Comparison of ENCODE assay signal across 9 cellular contexts in genomic region chr1:109912873-109913272, GRCh38. TPM values are rescaled to one million over a fixed set of nuclear protein-coding genes. Genes with fewer than 3 reads are reported as not detected.
DNase-seq lines count a peak whose midpoint lies in the region; ATAC-seq and TF ChIP-seq lines count a peak whose summit lies in the region.
"Had no signal": no experiment of that assay in that cellular context is flagged by ENCODE, and none has a peak within 500 bp of the region (broad histone marks: within the 10 kb centered on the region; RNA-seq: fewer than 3 reads in every experiment).

No MANE protein-coding gene starts in this region.

- no peak for ATAC-seq in activated CD8-positive, alpha-beta T cell treated with anti-CD3 and anti-CD28 coated beads, Interleukin-2, amount 10 ng/mL, durations not matched to agents 7 days and 5 days

- H3K27me3 ChIP-seq in CD4-positive, alpha-beta memory T cell (ENCODE audit: insufficient read depth, low read length): no peaks in the 10 kb centered on the region

- CTCF ChIA-PET in CD4-positive, alpha-beta memory T cell (lab: Charles Lee; ENCODE audit: partially characterized antibody): interaction anchor here (6.3 to 8.9 kb wide), 2 partner anchors 121 to 136 kb away, joined by 20 to 64 read pairs; no protein-coding TSS in a partner anchor
- CTCF ChIA-PET in activated CD8-positive, alpha-beta T cell treated with anti-CD3 and anti-CD28 coated beads, Interleukin-2, amount 10 ng/mL, durations not matched to agents 7 days and 5 days (lab: Charles Lee): interaction anchor here (2.1 to 4.4 kb wide), 4 partner anchors 71 to 136 kb away, joined by 7 to 26 read pairs (median 13); partner anchors contain the start of gene AHCYL1

- peak overlapping the region in 1 of 2 donors; percentile 61 for H3K4me3 ChIP-seq in CD4-positive, alpha-beta memory T cell (ENCODE audit: low read length in 2 of 2)
- peak overlapping the region; percentile 92 for H3K4me3 ChIP-seq in fibroblast of mammary gland (ENCODE audit: control insufficient read depth, low read depth, low read length)

- H3K36me3 Mint-ChIP-seq in CD4-positive, alpha-beta memory T cell: peaks cover 10 to 37% of the 10 kb centered on the region in 2 donors
- H3K36me3 Mint-ChIP-seq in activated CD8-positive, alpha-beta T cell treated with anti-CD3 and anti-CD28 coated beads, Interleukin-2, amount 10 ng/mL, durations not matched to agents 7 days and 5 days (ENCODE audit: low read depth): peaks cover 53% of the 10 kb centered on the region

- POLR2A ChIA-PET in CD4-positive, alpha-beta memory T cell (lab: Charles Lee; ENCODE audit: partially characterized antibody): interaction anchor here (0.9 to 3.6 kb wide), 3 partner anchors 18 to 122 kb away, joined by 3 to 23 read pairs (median 4); partner anchors contain the start of gene AHCYL1
- POLR2A ChIA-PET in activated CD8-positive, alpha-beta T cell treated with anti-CD3 and anti-CD28 coated beads, Interleukin-2, amount 10 ng/mL, durations not matched to agents 7 days and 5 days (lab: Charles Lee): interaction anchor here (1.4 kb wide), 1 partner anchor 72 kb away, joined by 3 read pairs; the partner anchor contains the start of gene AHCYL1

- H3K4me1 Mint-ChIP-seq in CD4-positive, alpha-beta memory T cell: peaks cover 42 to 67% (median 54%) of the 10 kb centered on the region in 4 donors
- H3K4me1 Mint-ChIP-seq in activated CD8-positive, alpha-beta T cell treated with anti-CD3 and anti-CD28 coated beads, Interleukin-2, amount 10 ng/mL, durations not matched to agents 7 days and 5 days (ENCODE audit: low read depth): peaks cover 80% of the 10 kb centered on the region

- H3K27me3 Mint-ChIP-seq in CD4-positive, alpha-beta memory T cell: peaks cover 0 to 1% of the 10 kb centered on the region in 2 donors
- H3K27me3 Mint-ChIP-seq in activated CD8-positive, alpha-beta T cell treated with anti-CD3 and anti-CD28 coated beads, Interleukin-2, amount 10 ng/mL, durations not matched to agents 7 days and 5 days (ENCODE audit: low read depth): no peaks in the 10 kb centered on the region

- no peaks in the 10 kb centered on the region for H3K9me3 ChIP-seq in CD4-positive, alpha-beta memory T cell (ENCODE audit: control insufficient read depth in 1 of 2, low read length in 2 of 2)

- no peak for DNase-seq in CD4-positive, alpha-beta memory T cell
- DNase-seq in activated CD8-positive, alpha-beta T cell treated with anti-CD3 and anti-CD28 coated beads, Interleukin-2, amount 10 ng/mL, durations not matched to agents 7 days and 5 days: no peak
- DNase-seq in fibroblast of mammary gland (ENCODE audit: low read depth) (peak; percentile 65), renal cortical epithelial cell (ENCODE audit: low read depth) (peak; percentile 22), DMS 273 treated with DMSO at 0.1 percent for 48 hours (lab: John Stamatoyannopoulos, UW) (no peak), 8988T (no peak), NCI-H2029 (lab: John Stamatoyannopoulos, UW) (no peak)
- no peak for DNase-seq in activated CD4-positive, CD25-positive, alpha-beta regulatory T cell treated with anti-CD3 and anti-CD28 coated beads, Interleukin-2, amount 50 U/mL, for 72 hours
- DNase-seq: NCI-H1105 had no signal

- H3K4me1 ChIP-seq in CD4-positive, alpha-beta memory T cell (ENCODE audit: insufficient read depth, low read length): peaks cover 64% of the 10 kb centered on the region

- no peaks in the 10 kb centered on the region for H3K9me3 Mint-ChIP-seq in CD4-positive, alpha-beta memory T cell
- no peaks in the 10 kb centered on the region for H3K9me3 Mint-ChIP-seq in activated CD8-positive, alpha-beta T cell treated with anti-CD3 and anti-CD28 coated beads, Interleukin-2, amount 10 ng/mL, durations not matched to agents 7 days and 5 days (ENCODE audit: insufficient read depth)

- peak overlapping the region; percentile 81 to 96 (median 93) for H3K27ac Mint-ChIP-seq in CD4-positive, alpha-beta memory T cell
- peak overlapping the region; percentile 85 for H3K27ac Mint-ChIP-seq in activated CD8-positive, alpha-beta T cell treated with anti-CD3 and anti-CD28 coated beads, Interleukin-2, amount 10 ng/mL, durations not matched to agents 7 days and 5 days

- no peak for TF ChIP-seq CTCF in fibroblast of mammary gland (conservative IDR thresholded peaks at IDR 0.05; ENCODE audit: control insufficient read depth, insufficient read depth, low read depth, low read length)

- H3K36me3 ChIP-seq in CD4-positive, alpha-beta memory T cell (ENCODE audit: insufficient read depth, low read length): peaks cover 6% of the 10 kb centered on the region

- peak overlapping the region; percentile 37 for H3K27ac ChIP-seq in CD4-positive, alpha-beta memory T cell (ENCODE audit: low read depth, low read length)

- intact Hi-C loops in CD4-positive, alpha-beta memory T cell (cut with micrococcal nuclease): loop anchor here (5.0 kb wide), 1 partner anchor 271 kb away; no protein-coding TSS in a partner anchor

- H3K4me3 Mint-ChIP-seq in CD4-positive, alpha-beta memory T cell: peak overlapping the region; percentile 91 to 96 (median 94)
- H3K4me3 Mint-ChIP-seq in activated CD8-positive, alpha-beta T cell treated with anti-CD3 and anti-CD28 coated beads, Interleukin-2, amount 10 ng/mL, durations not matched to agents 7 days and 5 days: peak overlapping the region; percentile 87

RNA-seq across cellular contexts. Expression of gene CSF1, which starts 2.2 kb away (rescaled TPM):
- 10 to 100 TPM; 10.3 to 13.9 TPM for total RNA-seq in CD4-positive, alpha-beta memory T cell
- polyA plus RNA-seq in CD4-positive, alpha-beta memory T cell: 10 to 100 TPM in 1 of 2 donors, 1 to 10 TPM in 1; 5.0 to 12.5 TPM
- 10 to 100 TPM; 40.3 to 41.1 TPM for total RNA-seq in activated CD8-positive, alpha-beta T cell treated with anti-CD3 and anti-CD28 coated beads, Interleukin-2, amount 10 ng/mL, durations not matched to agents 7 days and 5 days
- total RNA-seq in renal cortical epithelial cell: 39.2 and 51.3 TPM in 2 replicates

Comparison
In these comparisons a context has a peak if more than half of its experiments do, and no peak if none do; other contexts are left out.
1. DNase-seq: peak in fibroblast of mammary gland (single experiment) and renal cortical epithelial cell (single experiment); none in CD4-positive, alpha-beta memory T cell (0 of 5), activated CD8-positive, alpha-beta T cell treated with anti-CD3 and anti-CD28 coated beads, Interleukin-2, amount 10 ng/mL, durations not matched to agents 7 days and 5 days (single experiment), DMS 273 treated with DMSO at 0.1 percent for 48 hours (single experiment), activated CD4-positive, CD25-positive, alpha-beta regulatory T cell treated with anti-CD3 and anti-CD28 coated beads, Interleukin-2, amount 50 U/mL, for 72 hours (single experiment), 8988T (single experiment) and NCI-H2029 (single experiment).